In the genomic region with DNA sequence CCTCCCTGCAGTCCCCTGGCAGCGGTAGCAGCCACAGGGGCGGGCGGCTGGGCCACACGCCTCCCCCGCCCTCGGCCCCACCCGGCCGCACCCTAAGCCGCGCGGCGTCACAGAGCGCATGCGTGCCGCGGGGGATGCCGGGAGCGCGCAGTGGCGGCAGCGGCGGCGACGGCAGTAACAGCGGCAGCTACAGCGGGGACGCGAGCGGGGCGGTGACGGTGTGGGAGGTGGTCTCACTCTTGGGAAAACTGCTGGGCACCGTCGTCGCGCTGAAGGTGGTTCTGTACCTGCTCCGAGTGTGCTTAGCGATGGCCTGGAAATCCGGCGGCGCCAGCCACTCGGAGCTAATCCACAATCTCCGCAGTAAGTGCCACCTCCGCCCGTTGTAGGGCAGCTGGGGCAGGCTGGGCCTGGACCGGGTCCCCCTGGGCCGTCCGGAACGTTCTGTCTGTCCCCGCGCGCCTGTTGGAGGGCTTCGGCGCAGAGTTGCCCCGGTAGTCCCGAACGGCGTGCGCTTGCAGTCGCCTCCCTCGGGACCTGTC, we compare ENCODE assay signal across 8 cellular contexts. TPM values are rescaled to one million over a fixed set of nuclear protein-coding genes. Genes with fewer than 3 reads are reported as not detected.
DNase-seq lines count a peak whose midpoint lies in the region; ATAC-seq, FAIRE-seq and TF ChIP-seq lines count a peak whose summit lies in the region.

A gene (plus strand): TSS at position 148 of the 542 bp plus-strand sequence. CDS start 161 bp downstream, at position 309.

- intact Hi-C loops in heart left ventricle (cut with DNase I): loop anchor here in 1 of 10 donors (10.0 kb wide), 1 partner anchor 115 kb away; a partner anchor contains a TSS
- intact Hi-C loops in posterior cingulate gyrus (cut with DNase I): no loop called here

- H3K9me3 ChIP-seq in heart left ventricle: no peaks in the 10 kb centered on the region
- no peaks in the 10 kb centered on the region for H3K9me3 ChIP-seq in upper lobe of left lung

- TF ChIP-seq EP300 in upper lobe of left lung (IDR thresholded peaks at IDR 0.05): peak in 1 of 4 donors; percentile 51

- ATAC-seq in HG02763 (IDR thresholded peaks at IDR 0.05; ENCODE audit: unreplicated experiment): peak; percentile 85
- peak; percentile 86 to 89 (median 88) for ATAC-seq in T-cell (replicated peaks in 1 of 4)
- peak; percentile 94 to 98 (median 98) for ATAC-seq in heart left ventricle
- peak; percentile 98 to 99 for ATAC-seq in upper lobe of left lung (ENCODE audit: low FRiP score in 2 of 2)

- peak within 1 kb of the TSS; percentile 80 to 85 for H3K27ac Mint-ChIP-seq in T-cell

- POLR2A ChIA-PET in T-cell (lab: Charles Lee): interaction anchor here (0.6 to 1.0 kb wide), 2 partner anchors 18 to 32 kb away, joined by 4 to 5 read pairs; a partner anchor contains a TSS

- peak; percentile 81 for DNase-seq in GM12892 (ENCODE audit: insufficient read length)
- peak; percentile 94 to 97 (median 96) for DNase-seq in NCI-H1417 (lab: John Stamatoyannopoulos, UW)
- peak; percentile 75 to 91 (median 86) for DNase-seq in T-cell
- peak; percentile 89 to 96 (median 94) for DNase-seq in heart left ventricle
- DNase-seq in posterior cingulate gyrus: peak; percentile 79 to 99 (median 85)
- peak; percentile 95 to 98 for DNase-seq in upper lobe of left lung

- no peaks in the 10 kb centered on the region for H3K27me3 Mint-ChIP-seq in T-cell

- peak within 1 kb of the TSS; percentile 72 for H3K27ac ChIP-seq in adipose tissue (ENCODE audit: low read depth, low read length)
- H3K27ac ChIP-seq in heart left ventricle: peak within 1 kb of the TSS; percentile 49 to 96 (median 90)
- H3K27ac ChIP-seq in upper lobe of left lung: peak within 1 kb of the TSS; percentile 88 to 98 (median 94)

- 0 to 1% (median 0%) methylated on average over 52 to 60 of the region's 60 CpGs for WGBS in adipose tissue, 3 donors
- WGBS in heart left ventricle, 4 donors: 0% methylated on average over 25 to 60 of the region's 60 CpGs
- WGBS in upper lobe of left lung, 2 donors: 0 to 2% methylated on average over 11 to 23 of the region's 60 CpGs

- no peaks in the 10 kb centered on the region for H3K36me3 Mint-ChIP-seq in T-cell

- peaks cover 35 to 52% (median 50%) of the 10 kb centered on the region in 3 donors for H3K4me1 Mint-ChIP-seq in T-cell

- peak within 1 kb of the TSS; percentile 84 to 99 (median 88) for H3K4me3 Mint-ChIP-seq in T-cell

- no peaks in the 10 kb centered on the region for H3K9me3 Mint-ChIP-seq in T-cell

- H3K27me3 ChIP-seq in heart left ventricle: no peaks in the 10 kb centered on the region
- no peaks in the 10 kb centered on the region for H3K27me3 ChIP-seq in upper lobe of left lung

- TF ChIP-seq CTCF in heart left ventricle (IDR thresholded peaks at IDR 0.05) (no peak), upper lobe of left lung (IDR thresholded peaks at IDR 0.05) (peak in 3 of 6 experiments; percentile 15 to 32 (median 21))

- H3K4me3 ChIP-seq in heart left ventricle (peak within 1 kb of the TSS; percentile 65 to 100 (median 89)), upper lobe of left lung (peak within 1 kb of the TSS; percentile 81 to 99 (median 90))

- H3K4me1 ChIP-seq in heart left ventricle (peaks cover 0 to 63% (median 38%) of the 10 kb centered on the region in 12 donors), upper lobe of left lung (peaks cover 29 to 62% (median 43%) of the 10 kb centered on the region in 4 donors)

- TF ChIP-seq POLR2A in GM12892 (IDR thresholded peaks at IDR 0.05; ENCODE audit: low read depth, low read length) (peak; percentile 79), heart left ventricle (IDR thresholded peaks at IDR 0.05) (peak in 1 of 2 donors; percentile 78), upper lobe of left lung (IDR thresholded peaks at IDR 0.05) (peak in 3 of 4 donors; percentile 61 to 93 (median 88))

- peak; percentile 99 for FAIRE-seq in GM12892 (lab: Jason Lieb, UNC)

- CTCF ChIA-PET in T-cell (lab: Charles Lee): interaction anchor here (0.5 to 1.0 kb wide), 5 partner anchors 10 to 1662 kb away, joined by 3 read pairs; no protein-coding TSS in a partner anchor

- H3K36me3 ChIP-seq in heart left ventricle: no peaks in the 10 kb centered on the region
- no peaks in the 10 kb centered on the region for H3K36me3 ChIP-seq in upper lobe of left lung

RNA-seq across cellular contexts. Expression of the gene that starts here (rescaled TPM):
- polyA plus RNA-seq in GM12892 (2012; ENCODE audit: missing spikeins): 61.4 TPM
- 10 to 100 TPM; 33.9 to 63.1 (median 53.1) TPM for total RNA-seq in T-cell
- 10 to 100 TPM; 42.1 to 83.1 (median 45.9) TPM for polyA plus RNA-seq in adipose tissue
- total RNA-seq in heart left ventricle: 100 to 1,000 TPM; 128 to 186 (median 164) TPM
- polyA plus RNA-seq in heart left ventricle: 100 to 1,000 TPM in 1 of 2 donors, 10 to 100 TPM in 1; 72.2 to 243 TPM
- total RNA-seq in upper lobe of left lung: 100 to 1,000 TPM in 2 of 6 donors, 10 to 100 TPM in 4; 25.1 to 129 (median 68.1) TPM

Comparison
In these comparisons a context has a peak if more than half of its experiments do, and no peak if none do; other contexts are left out.
1. Peak in every context shown above with its lines: DNase-seq, ATAC-seq, H3K4me3 ChIP-seq and H3K27ac ChIP-seq.